Comparison of ENCODE assay signal across 10 cellular contexts in genomic region chr22:45548991-45549736, GRCh38. TPM values are rescaled to one million over a fixed set of nuclear protein-coding genes. Genes with fewer than 3 reads are reported as not detected.
A peak's percentile ranks its signal among the peaks of the same experiment; 100 is the strongest.
DNase-seq lines count a peak whose midpoint lies in the region; ATAC-seq and TF ChIP-seq lines count a peak whose summit lies in the region.
"Had no signal": no experiment of that assay in that cellular context is flagged by ENCODE, and none has a peak within 500 bp of the region (broad histone marks: within the 10 kb centered on the region; RNA-seq: fewer than 3 reads in every experiment).

No MANE protein-coding gene starts in this region.

- intact Hi-C loops in tibial artery (cut with DNase I; ENCODE audit: low total_unique reads), result no loop called here

- no CpG with 5 or more reads among the region's 17 CpGs for WGBS in H9 (ENCODE audit: extremely low coverage, insufficient read length, low lambda C conversion rate)

- DNase-seq in H9 (no peak), WTC11 (ENCODE audit: low spot score) (no peak), iPS-NIHi11 (ENCODE audit: low spot score) (peak; percentile 67), tibial artery (peak; percentile 91 to 92), left lobe of liver (ENCODE audit: low spot score) (no peak), MV-4-11 (lab: John Stamatoyannopoulos, UW) (no peak)
- DNase-seq: NK-92 treated with Interleukin-12 subunit alpha and Interleukin-12 subunit beta, amount 100 ng/mL, for 24 hours had no signal

- ATAC-seq in WTC11 (peak; percentile 45), left lobe of liver (no peak), HG03039 (IDR thresholded peaks at IDR 0.05; ENCODE audit: unreplicated experiment) (no peak)

- no peaks in the 10 kb centered on the region for H3K79me2 ChIP-seq in H9 (ENCODE audit: insufficient read depth, low read length)

- H3K36me3 Mint-ChIP-seq in H9 (ENCODE audit: insufficient read depth in 1 of 3, low read depth in 3 of 3), result peaks cover 42 to 72% (median 65%) of the 10 kb centered on the region in 3 experiments
- H3K36me3 Mint-ChIP-seq in WTC11, result peaks cover 65% of the 10 kb centered on the region
- H3K36me3 Mint-ChIP-seq: activated naive CD4-positive, alpha-beta T cell treated with anti-CD3 and anti-CD28 coated beads, Interleukin-2, amount 50 U/mL, for 24 hours had no signal

- H3K4me2 ChIP-seq in H9 (ENCODE audit: insufficient read depth, insufficient read length, low read length), result no peak overlapping the region

- H3K79me1 ChIP-seq in H9 (ENCODE audit: insufficient read depth, low read depth, low read length, poor library complexity, severe bottlenecking), result no peaks in the 10 kb centered on the region

- no peak overlapping the region for H3K14ac ChIP-seq in H9 (ENCODE audit: insufficient read depth, low read length)

- H3K4me3 ChIP-seq in tibial artery, result no peak overlapping the region

- H3K4me1 Mint-ChIP-seq in H9 (peaks cover 6 to 24% of the 10 kb centered on the region in 2 experiments), WTC11 (peaks cover 10% of the 10 kb centered on the region)
- H3K4me1 Mint-ChIP-seq: activated naive CD4-positive, alpha-beta T cell treated with anti-CD3 and anti-CD28 coated beads, Interleukin-2, amount 50 U/mL, for 24 hours had no signal

- no peaks in the 10 kb centered on the region for H3K27me3 ChIP-seq in H9 (ENCODE audit: insufficient read depth, low read length)
- no peaks in the 10 kb centered on the region for H3K27me3 ChIP-seq in tibial artery

- no peak overlapping the region for H2BK15ac ChIP-seq in H9 (ENCODE audit: low read depth, low read length)

- no peak overlapping the region for H2BK5ac ChIP-seq in H9 (ENCODE audit: insufficient read length, low read length)

- no peak overlapping the region for H3T11ph ChIP-seq in H9 (ENCODE audit: low read length)

- no peak overlapping the region for H2BK12ac ChIP-seq in H9 (ENCODE audit: insufficient read length, low read depth, low read length)

- H3K4me1 ChIP-seq in H9 (ENCODE audit: insufficient read depth, low read length) (no peaks in the 10 kb centered on the region), tibial artery (peaks cover 4 to 66% (median 59%) of the 10 kb centered on the region in 4 donors)

- CTCF ChIA-PET in WTC11 (lab: Charles Lee), result interaction anchor here (0.6 to 1.3 kb wide), 9 partner anchors 12 to 203 kb away, joined by 3 to 11 read pairs (median 3); no protein-coding TSS in a partner anchor

- H3K23me2 ChIP-seq in H9 (ENCODE audit: insufficient read length, low read depth, low read length, poor library complexity, severe bottlenecking), result no peaks in the 10 kb centered on the region

- H3K27ac Mint-ChIP-seq in H9, result no peak overlapping the region
- no peak overlapping the region for H3K27ac Mint-ChIP-seq in WTC11
- H3K27ac Mint-ChIP-seq: activated naive CD4-positive, alpha-beta T cell treated with anti-CD3 and anti-CD28 coated beads, Interleukin-2, amount 50 U/mL, for 24 hours had no signal

- H3K9me3 Mint-ChIP-seq in H9 (no peaks in the 10 kb centered on the region), WTC11 (no peaks in the 10 kb centered on the region)
- H3K9me3 Mint-ChIP-seq: activated naive CD4-positive, alpha-beta T cell treated with anti-CD3 and anti-CD28 coated beads, Interleukin-2, amount 50 U/mL, for 24 hours had no signal

- peaks cover 0 to 14% (median 8%) of the 10 kb centered on the region in 3 donors for H3K36me3 ChIP-seq in tibial artery
- H3K36me3 ChIP-seq: neutrophil had no signal

- H3K27me3 Mint-ChIP-seq in H9 (ENCODE audit: low read depth) (no peaks in the 10 kb centered on the region; the same call in 1 of the 2 replicates), WTC11 (ENCODE audit: low read depth) (no peaks in the 10 kb centered on the region)
- H3K27me3 Mint-ChIP-seq: activated naive CD4-positive, alpha-beta T cell treated with anti-CD3 and anti-CD28 coated beads, Interleukin-2, amount 50 U/mL, for 24 hours had no signal

- no peak overlapping the region for H4K8ac ChIP-seq in H9 (replicated peaks; ENCODE audit: insufficient read length, low read depth, low read length)

- H3K4me3 Mint-ChIP-seq in H9 (no peak overlapping the region), WTC11 (no peak overlapping the region)
- H3K4me3 Mint-ChIP-seq: activated naive CD4-positive, alpha-beta T cell treated with anti-CD3 and anti-CD28 coated beads, Interleukin-2, amount 50 U/mL, for 24 hours had no signal

- H2BK120ac ChIP-seq in H9 (ENCODE audit: low read depth, low read length, poor library complexity, severe bottlenecking), result no peak overlapping the region

- no peak overlapping the region for H2AFZ ChIP-seq in H9 (ENCODE audit: low read length)

- H4K91ac ChIP-seq in H9 (ENCODE audit: insufficient read length, low read depth, low read length), result no peak overlapping the region

- no peak overlapping the region for H3K9ac ChIP-seq in H9 (ENCODE audit: extremely low read depth, insufficient read length, low read length)

- no peak overlapping the region for H3K23ac ChIP-seq in H9 (ENCODE audit: insufficient read length, low read depth, low read length)

- no peak overlapping the region for H3K56ac ChIP-seq in H9 (ENCODE audit: insufficient read length, low read depth, low read length)

- H3K18ac ChIP-seq in H9 (ENCODE audit: insufficient read length, low read depth, low read length), result no peak overlapping the region

- no peak overlapping the region for H4K5ac ChIP-seq in H9 (ENCODE audit: insufficient read length, low read depth, low read length)

- H2AK5ac ChIP-seq in H9 (ENCODE audit: insufficient read length, low read length), result no peak overlapping the region

- H3K9me3 ChIP-seq in H9 (ENCODE audit: control insufficient read depth, low read depth, low read length) (no peaks in the 10 kb centered on the region), tibial artery (no peaks in the 10 kb centered on the region)
- H3K9me3 ChIP-seq: neutrophil had no signal

- TF ChIP-seq CTCF in H9 (conservative IDR thresholded peaks at IDR 0.05) (peak; percentile 56), WTC11 (IDR thresholded peaks at IDR 0.05) (peak; percentile 18; the same call in 1 of the 2 replicates), tibial artery (IDR thresholded peaks at IDR 0.05) (peak; percentile 26 to 33)

- H4K20me1 ChIP-seq in H9 (ENCODE audit: control insufficient read depth, insufficient read depth, insufficient read length), result no peaks in the 10 kb centered on the region

- POLR2A ChIA-PET in WTC11 (lab: Charles Lee), result no interaction called here

- no peak overlapping the region for H3K4ac ChIP-seq in H9 (ENCODE audit: low read depth, low read length)

- H2BK20ac ChIP-seq in H9 (ENCODE audit: low read depth, low read length, poor library complexity, severe bottlenecking), result no peak overlapping the region

- H3K27ac ChIP-seq in H9 (ENCODE audit: insufficient read length, low read depth, low read length), result no peak overlapping the region
- peak overlapping the region; percentile 87 to 94 for H3K27ac ChIP-seq in tibial artery
- H3K27ac ChIP-seq: neutrophil had no signal

TF ChIP-seq in WTC11, 78 proteins besides CTCF, POLR2A, EP300 and RAD21 (continues in another document):
- TF ChIP-seq NFATC4 (CRISPR knock-in tag; IDR thresholded peaks at IDR 0.05), result no peak
- no peak for TF ChIP-seq JAZF1 (CRISPR knock-in tag; IDR thresholded peaks at IDR 0.05)
- no peak for TF ChIP-seq NR3C1 (CRISPR knock-in tag; conservative IDR thresholded peaks at IDR 0.05; ENCODE audit: low read depth)
- no peak for TF ChIP-seq IRF2 (CRISPR knock-in tag; IDR thresholded peaks at IDR 0.05; ENCODE audit: borderline replicate concordance, low read depth)
- no peak for TF ChIP-seq ZNF671 (CRISPR knock-in tag; IDR thresholded peaks at IDR 0.05)
- TF ChIP-seq CBFB (CRISPR knock-in tag; IDR thresholded peaks at IDR 0.05; ENCODE audit: low read depth), result no peak
- no peak for TF ChIP-seq TEAD1 (CRISPR knock-in tag; IDR thresholded peaks at IDR 0.05)
- no peak for TF ChIP-seq OVOL2 (CRISPR knock-in tag; IDR thresholded peaks at IDR 0.05; ENCODE audit: borderline replicate concordance)
- no peak for TF ChIP-seq CDX4 (CRISPR knock-in tag; IDR thresholded peaks at IDR 0.05; ENCODE audit: borderline replicate concordance)
- TF ChIP-seq STAT6 (CRISPR knock-in tag; conservative IDR thresholded peaks at IDR 0.05; ENCODE audit: low read depth), result no peak
- TF ChIP-seq ZNF416 (CRISPR knock-in tag; IDR thresholded peaks at IDR 0.05), result no peak
- TF ChIP-seq FOXK1 (CRISPR knock-in tag; IDR thresholded peaks at IDR 0.05), result no peak
- TF ChIP-seq EMX1 (CRISPR knock-in tag; IDR thresholded peaks at IDR 0.05), result no peak
- no peak for TF ChIP-seq HMGA2 (CRISPR knock-in tag; IDR thresholded peaks at IDR 0.05)

RNA-seq across cellular contexts. Expression of gene FBLN1, which starts 46.5 kb away (rescaled TPM):
- total RNA-seq in H9 (2021) (137 and 140 TPM in 2 replicates), WTC11 (2021) (183 to 219 TPM (median 217 TPM) in 3 replicates), left lobe of liver (3.8 TPM)

Comparison
In these comparisons a context has a peak if more than half of its experiments do, and no peak if none do; other contexts are left out.
1. DNase-seq: peak in iPS-NIHi11 (single experiment) and tibial artery (2 of 2); none in H9 (single experiment), WTC11 (single experiment), left lobe of liver (single experiment) and MV-4-11 (single experiment).
2. RNA of gene FBLN1, which starts 46.5 kb away (total RNA-seq): 183 to 219 TPM in WTC11 and 137 to 140 TPM in H9; 3.8 TPM in left lobe of liver (single experiment); every median in the first group is over 10 times any median in the second.
3. Peak in every context shown above with its lines, with median percentiles within 50 percentile points of each other: CTCF ChIP-seq.